ENCODE assay signal across 2 cellular contexts in the genomic region with DNA sequence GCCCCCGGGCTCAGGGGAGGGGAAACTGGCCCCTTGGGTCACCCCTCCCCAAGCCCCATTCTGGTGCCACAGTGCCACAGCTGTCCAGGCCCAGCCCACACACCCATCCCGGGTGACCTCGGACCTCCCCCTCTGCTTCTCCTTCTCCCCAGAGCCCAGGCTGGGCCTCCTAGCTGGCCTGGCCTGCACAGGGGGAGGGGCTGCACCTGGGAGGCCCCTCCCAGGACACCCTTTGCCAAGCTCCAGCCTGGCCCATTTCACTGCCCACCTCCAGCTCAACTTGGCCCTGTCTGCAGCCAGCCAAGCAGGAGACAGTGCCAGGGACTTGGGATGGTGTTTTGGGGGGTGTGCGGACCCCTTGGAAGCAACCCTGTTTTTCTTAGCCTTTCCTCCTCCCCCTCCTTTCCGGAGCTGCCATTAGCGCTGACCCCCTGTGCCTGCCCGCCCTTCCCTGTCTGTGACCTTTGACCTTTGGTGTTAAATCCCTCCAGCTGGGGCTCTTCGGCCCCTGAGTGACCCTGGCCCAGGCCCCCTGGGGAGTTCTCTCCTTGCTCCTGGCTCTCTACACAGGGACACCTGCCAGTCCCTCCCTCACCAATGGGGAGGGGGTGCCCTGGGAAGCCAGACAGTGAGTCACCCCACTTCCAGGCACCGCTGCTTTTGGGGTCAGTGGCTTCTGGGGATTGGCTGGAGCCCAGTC.
TF ChIP-seq lines count a peak whose summit lies in the region.

No MANE protein-coding gene starts in this region.

TF ChIP-seq in Ishikawa, 13 proteins besides CTCF, POLR2A, EP300 and RAD21:
- TF ChIP-seq FOXM1 (IDR thresholded peaks at IDR 0.05; ENCODE audit: borderline replicate concordance, low read depth): no peak
- no peak for TF ChIP-seq YY1 (IDR thresholded peaks at IDR 0.05; ENCODE audit: low read depth)
- TF ChIP-seq ZBTB7A (IDR thresholded peaks at IDR 0.05; ENCODE audit: low read depth): peak; percentile 22; the same call in 1 of the 2 replicates
- no peak; the same call in none of the 2 replicates for TF ChIP-seq NFIC (IDR thresholded peaks at IDR 0.05)
- no peak for TF ChIP-seq TAF1 (IDR thresholded peaks at IDR 0.05; ENCODE audit: low read depth)
- TF ChIP-seq CEBPB (IDR thresholded peaks at IDR 0.05): no peak
- peak; percentile 72; the same call in 1 of the 2 replicates for TF ChIP-seq TCF12 (IDR thresholded peaks at IDR 0.05; ENCODE audit: low read depth)

TF ChIP-seq in K562, 482 proteins besides CTCF, POLR2A, EP300 and RAD21 (continues in another document):
- TF ChIP-seq, protein P1, sequence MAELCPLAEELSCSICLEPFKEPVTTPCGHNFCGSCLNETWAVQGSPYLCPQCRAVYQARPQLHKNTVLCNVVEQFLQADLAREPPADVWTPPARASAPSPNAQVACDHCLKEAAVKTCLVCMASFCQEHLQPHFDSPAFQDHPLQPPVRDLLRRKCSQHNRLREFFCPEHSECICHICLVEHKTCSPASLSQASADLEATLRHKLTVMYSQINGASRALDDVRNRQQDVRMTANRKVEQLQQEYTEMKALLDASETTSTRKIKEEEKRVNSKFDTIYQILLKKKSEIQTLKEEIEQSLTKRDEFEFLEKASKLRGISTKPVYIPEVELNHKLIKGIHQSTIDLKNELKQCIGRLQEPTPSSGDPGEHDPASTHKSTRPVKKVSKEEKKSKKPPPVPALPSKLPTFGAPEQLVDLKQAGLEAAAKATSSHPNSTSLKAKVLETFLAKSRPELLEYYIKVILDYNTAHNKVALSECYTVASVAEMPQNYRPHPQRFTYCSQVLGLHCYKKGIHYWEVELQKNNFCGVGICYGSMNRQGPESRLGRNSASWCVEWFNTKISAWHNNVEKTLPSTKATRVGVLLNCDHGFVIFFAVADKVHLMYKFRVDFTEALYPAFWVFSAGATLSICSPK (IDR thresholded peaks at IDR 0.05; ENCODE audit: borderline replicate concordance): no peak
- no peak for TF ChIP-seq SRSF9 (IDR thresholded peaks at IDR 0.05; ENCODE audit: borderline replicate concordance, low read depth, low read length)
- TF ChIP-seq, protein P2, sequence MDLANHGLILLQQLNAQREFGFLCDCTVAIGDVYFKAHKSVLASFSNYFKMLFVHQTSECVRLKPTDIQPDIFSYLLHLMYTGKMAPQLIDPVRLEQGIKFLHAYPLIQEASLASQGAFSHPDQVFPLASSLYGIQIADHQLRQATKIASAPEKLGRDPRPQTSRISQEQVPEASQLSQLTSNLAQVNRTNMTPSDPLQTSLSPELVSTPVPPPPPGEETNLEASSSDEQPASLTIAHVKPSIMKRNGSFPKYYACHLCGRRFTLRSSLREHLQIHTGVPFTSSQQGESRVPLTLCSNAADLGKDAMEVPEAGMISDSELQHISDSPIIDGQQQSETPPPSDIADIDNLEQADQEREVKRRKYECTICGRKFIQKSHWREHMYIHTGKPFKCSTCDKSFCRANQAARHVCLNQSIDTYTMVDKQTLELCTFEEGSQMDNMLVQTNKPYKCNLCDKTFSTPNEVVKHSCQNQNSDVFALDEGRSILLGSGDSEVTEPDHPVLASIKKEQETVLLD (IDR thresholded peaks at IDR 0.05): no peak
- TF ChIP-seq NRF1 (conservative IDR thresholded peaks at IDR 0.05 in 1 of 2, IDR thresholded peaks at IDR 0.05 in 1 of 2): no peak
- TF ChIP-seq SAFB2 (IDR thresholded peaks at IDR 0.05; ENCODE audit: borderline replicate concordance, low read depth, low read length, severe bottlenecking): no peak
- no peak for TF ChIP-seq ILF3 (IDR thresholded peaks at IDR 0.05; ENCODE audit: borderline replicate concordance)
- TF ChIP-seq SMARCB1 (IDR thresholded peaks at IDR 0.05; ENCODE audit: insufficient read length, low read depth): no peak
- TF ChIP-seq MYBL2 (IDR thresholded peaks at IDR 0.05; ENCODE audit: low read depth): no peak
- no peak for TF ChIP-seq MYBL2 (CRISPR knock-in tag; IDR thresholded peaks at IDR 0.05; ENCODE audit: borderline replicate concordance)
- no peak for TF ChIP-seq BCL6 (CRISPR knock-in tag; IDR thresholded peaks at IDR 0.05)
- TF ChIP-seq ASH1L (IDR thresholded peaks at IDR 0.05; ENCODE audit: borderline replicate concordance, low read depth, partially characterized antibody): no peak
- TF ChIP-seq ZNF175 (CRISPR knock-in tag; IDR thresholded peaks at IDR 0.05; ENCODE audit: low read depth): no peak
- TF ChIP-seq ATF1 (CRISPR knock-in tag; IDR thresholded peaks at IDR 0.05): no peak
- TF ChIP-seq ATF1 (tag; IDR thresholded peaks at IDR 0.05): no peak
- TF ChIP-seq, protein P3, sequence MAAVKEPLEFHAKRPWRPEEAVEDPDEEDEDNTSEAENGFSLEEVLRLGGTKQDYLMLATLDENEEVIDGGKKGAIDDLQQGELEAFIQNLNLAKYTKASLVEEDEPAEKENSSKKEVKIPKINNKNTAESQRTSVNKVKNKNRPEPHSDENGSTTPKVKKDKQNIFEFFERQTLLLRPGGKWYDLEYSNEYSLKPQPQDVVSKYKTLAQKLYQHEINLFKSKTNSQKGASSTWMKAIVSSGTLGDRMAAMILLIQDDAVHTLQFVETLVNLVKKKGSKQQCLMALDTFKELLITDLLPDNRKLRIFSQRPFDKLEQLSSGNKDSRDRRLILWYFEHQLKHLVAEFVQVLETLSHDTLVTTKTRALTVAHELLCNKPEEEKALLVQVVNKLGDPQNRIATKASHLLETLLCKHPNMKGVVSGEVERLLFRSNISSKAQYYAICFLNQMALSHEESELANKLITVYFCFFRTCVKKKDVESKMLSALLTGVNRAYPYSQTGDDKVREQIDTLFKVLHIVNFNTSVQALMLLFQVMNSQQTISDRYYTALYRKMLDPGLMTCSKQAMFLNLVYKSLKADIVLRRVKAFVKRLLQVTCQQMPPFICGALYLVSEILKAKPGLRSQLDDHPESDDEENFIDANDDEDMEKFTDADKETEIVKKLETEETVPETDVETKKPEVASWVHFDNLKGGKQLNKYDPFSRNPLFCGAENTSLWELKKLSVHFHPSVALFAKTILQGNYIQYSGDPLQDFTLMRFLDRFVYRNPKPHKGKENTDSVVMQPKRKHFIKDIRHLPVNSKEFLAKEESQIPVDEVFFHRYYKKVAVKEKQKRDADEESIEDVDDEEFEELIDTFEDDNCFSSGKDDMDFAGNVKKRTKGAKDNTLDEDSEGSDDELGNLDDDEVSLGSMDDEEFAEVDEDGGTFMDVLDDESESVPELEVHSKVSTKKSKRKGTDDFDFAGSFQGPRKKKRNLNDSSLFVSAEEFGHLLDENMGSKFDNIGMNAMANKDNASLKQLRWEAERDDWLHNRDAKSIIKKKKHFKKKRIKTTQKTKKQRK (IDR thresholded peaks at IDR 0.05; ENCODE audit: borderline replicate concordance, low read depth, low read length): no peak
- 0 out of 2 replicates have a peak, but pooled peaks have one; percentile 18 for TF ChIP-seq XRCC5 (IDR thresholded peaks at IDR 0.05; ENCODE audit: low read depth, low read length)
- no peak for TF ChIP-seq ZNF778 (CRISPR knock-in tag; IDR thresholded peaks at IDR 0.05)
- no peak for TF ChIP-seq ZNF507 (tag; conservative IDR thresholded peaks at IDR 0.05)
- no peak for TF ChIP-seq ZNF133 (CRISPR knock-in tag; IDR thresholded peaks at IDR 0.05)
- TF ChIP-seq JUNB (CRISPR knock-in tag; conservative IDR thresholded peaks at IDR 0.05): no peak
- TF ChIP-seq, protein P4, sequence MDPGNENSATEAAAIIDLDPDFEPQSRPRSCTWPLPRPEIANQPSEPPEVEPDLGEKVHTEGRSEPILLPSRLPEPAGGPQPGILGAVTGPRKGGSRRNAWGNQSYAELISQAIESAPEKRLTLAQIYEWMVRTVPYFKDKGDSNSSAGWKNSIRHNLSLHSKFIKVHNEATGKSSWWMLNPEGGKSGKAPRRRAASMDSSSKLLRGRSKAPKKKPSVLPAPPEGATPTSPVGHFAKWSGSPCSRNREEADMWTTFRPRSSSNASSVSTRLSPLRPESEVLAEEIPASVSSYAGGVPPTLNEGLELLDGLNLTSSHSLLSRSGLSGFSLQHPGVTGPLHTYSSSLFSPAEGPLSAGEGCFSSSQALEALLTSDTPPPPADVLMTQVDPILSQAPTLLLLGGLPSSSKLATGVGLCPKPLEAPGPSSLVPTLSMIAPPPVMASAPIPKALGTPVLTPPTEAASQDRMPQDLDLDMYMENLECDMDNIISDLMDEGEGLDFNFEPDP (CRISPR knock-in tag; IDR thresholded peaks at IDR 0.05): no peak
- no peak for TF ChIP-seq PHF21A (IDR thresholded peaks at IDR 0.05; ENCODE audit: borderline replicate concordance, low read depth)
- TF ChIP-seq, protein P5, sequence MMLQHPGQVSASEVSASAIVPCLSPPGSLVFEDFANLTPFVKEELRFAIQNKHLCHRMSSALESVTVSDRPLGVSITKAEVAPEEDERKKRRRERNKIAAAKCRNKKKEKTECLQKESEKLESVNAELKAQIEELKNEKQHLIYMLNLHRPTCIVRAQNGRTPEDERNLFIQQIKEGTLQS (IDR thresholded peaks at IDR 0.05): peak; percentile 37
- TF ChIP-seq, protein P5 (CRISPR knock-in tag; conservative IDR thresholded peaks at IDR 0.05): no peak
- TF ChIP-seq, protein P6, sequence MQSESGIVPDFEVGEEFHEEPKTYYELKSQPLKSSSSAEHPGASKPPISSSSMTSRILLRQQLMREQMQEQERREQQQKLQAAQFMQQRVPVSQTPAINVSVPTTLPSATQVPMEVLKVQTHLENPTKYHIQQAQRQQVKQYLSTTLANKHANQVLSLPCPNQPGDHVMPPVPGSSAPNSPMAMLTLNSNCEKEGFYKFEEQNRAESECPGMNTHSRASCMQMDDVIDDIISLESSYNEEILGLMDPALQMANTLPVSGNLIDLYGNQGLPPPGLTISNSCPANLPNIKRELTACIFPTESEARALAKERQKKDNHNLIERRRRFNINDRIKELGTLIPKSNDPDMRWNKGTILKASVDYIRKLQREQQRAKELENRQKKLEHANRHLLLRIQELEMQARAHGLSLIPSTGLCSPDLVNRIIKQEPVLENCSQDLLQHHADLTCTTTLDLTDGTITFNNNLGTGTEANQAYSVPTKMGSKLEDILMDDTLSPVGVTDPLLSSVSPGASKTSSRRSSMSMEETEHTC (IDR thresholded peaks at IDR 0.05): no peak
- TF ChIP-seq, protein P7, sequence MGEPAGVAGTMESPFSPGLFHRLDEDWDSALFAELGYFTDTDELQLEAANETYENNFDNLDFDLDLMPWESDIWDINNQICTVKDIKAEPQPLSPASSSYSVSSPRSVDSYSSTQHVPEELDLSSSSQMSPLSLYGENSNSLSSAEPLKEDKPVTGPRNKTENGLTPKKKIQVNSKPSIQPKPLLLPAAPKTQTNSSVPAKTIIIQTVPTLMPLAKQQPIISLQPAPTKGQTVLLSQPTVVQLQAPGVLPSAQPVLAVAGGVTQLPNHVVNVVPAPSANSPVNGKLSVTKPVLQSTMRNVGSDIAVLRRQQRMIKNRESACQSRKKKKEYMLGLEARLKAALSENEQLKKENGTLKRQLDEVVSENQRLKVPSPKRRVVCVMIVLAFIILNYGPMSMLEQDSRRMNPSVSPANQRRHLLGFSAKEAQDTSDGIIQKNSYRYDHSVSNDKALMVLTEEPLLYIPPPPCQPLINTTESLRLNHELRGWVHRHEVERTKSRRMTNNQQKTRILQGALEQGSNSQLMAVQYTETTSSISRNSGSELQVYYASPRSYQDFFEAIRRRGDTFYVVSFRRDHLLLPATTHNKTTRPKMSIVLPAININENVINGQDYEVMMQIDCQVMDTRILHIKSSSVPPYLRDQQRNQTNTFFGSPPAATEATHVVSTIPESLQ (CRISPR knock-in tag; IDR thresholded peaks at IDR 0.05): no peak
- TF ChIP-seq SREBF2 (CRISPR knock-in tag; IDR thresholded peaks at IDR 0.05): no peak
- TF ChIP-seq NR2C1 (IDR thresholded peaks at IDR 0.05): peak; percentile 89
- TF ChIP-seq NR2C1 (tag; IDR thresholded peaks at IDR 0.05): peak; percentile 91
- TF ChIP-seq, protein P8, sequence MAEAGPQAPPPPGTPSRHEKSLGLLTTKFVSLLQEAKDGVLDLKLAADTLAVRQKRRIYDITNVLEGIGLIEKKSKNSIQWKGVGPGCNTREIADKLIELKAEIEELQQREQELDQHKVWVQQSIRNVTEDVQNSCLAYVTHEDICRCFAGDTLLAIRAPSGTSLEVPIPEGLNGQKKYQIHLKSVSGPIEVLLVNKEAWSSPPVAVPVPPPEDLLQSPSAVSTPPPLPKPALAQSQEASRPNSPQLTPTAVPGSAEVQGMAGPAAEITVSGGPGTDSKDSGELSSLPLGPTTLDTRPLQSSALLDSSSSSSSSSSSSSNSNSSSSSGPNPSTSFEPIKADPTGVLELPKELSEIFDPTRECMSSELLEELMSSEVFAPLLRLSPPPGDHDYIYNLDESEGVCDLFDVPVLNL (CRISPR knock-in tag; IDR thresholded peaks at IDR 0.05; ENCODE audit: low read depth): no peak
- no peak for TF ChIP-seq ZBED1 (IDR thresholded peaks at IDR 0.05)
- TF ChIP-seq MTF1 (CRISPR knock-in tag; IDR thresholded peaks at IDR 0.05; ENCODE audit: borderline replicate concordance): no peak
- TF ChIP-seq NR2C2 (CRISPR knock-in tag; IDR thresholded peaks at IDR 0.05): peak; percentile 86
- TF ChIP-seq NR2C2 (tag; IDR thresholded peaks at IDR 0.05): peak; percentile 77
- no peak for TF ChIP-seq CREBBP (IDR thresholded peaks at IDR 0.05; ENCODE audit: low read depth, low read length)
- no peak for TF ChIP-seq EWSR1 (IDR thresholded peaks at IDR 0.05; ENCODE audit: borderline replicate concordance, low read depth, partially characterized antibody)
- no peak for TF ChIP-seq CAMTA2 (CRISPR knock-in tag; conservative IDR thresholded peaks at IDR 0.05)
- TF ChIP-seq MED1 (CRISPR knock-in tag; IDR thresholded peaks at IDR 0.05; ENCODE audit: borderline replicate concordance): no peak
- TF ChIP-seq ZNF3 (CRISPR knock-in tag; IDR thresholded peaks at IDR 0.05): no peak
- TF ChIP-seq U2AF1 (optimal IDR thresholded peaks at IDR 0.05; ENCODE audit: low read depth, low read length): no peak
- no peak for TF ChIP-seq KLF10 (CRISPR knock-in tag; IDR thresholded peaks at IDR 0.05)
